1 cellular context compared by ENCODE assay signal in genomic region chr3:157136647-157137387, GRCh38.
TF ChIP-seq lines count a peak whose summit lies in the region.

No MANE protein-coding gene starts in this region.

TF ChIP-seq in H1, 55 proteins besides CTCF, POLR2A, EP300 and RAD21 (continued from another document):
- TF ChIP-seq, protein P1, sequence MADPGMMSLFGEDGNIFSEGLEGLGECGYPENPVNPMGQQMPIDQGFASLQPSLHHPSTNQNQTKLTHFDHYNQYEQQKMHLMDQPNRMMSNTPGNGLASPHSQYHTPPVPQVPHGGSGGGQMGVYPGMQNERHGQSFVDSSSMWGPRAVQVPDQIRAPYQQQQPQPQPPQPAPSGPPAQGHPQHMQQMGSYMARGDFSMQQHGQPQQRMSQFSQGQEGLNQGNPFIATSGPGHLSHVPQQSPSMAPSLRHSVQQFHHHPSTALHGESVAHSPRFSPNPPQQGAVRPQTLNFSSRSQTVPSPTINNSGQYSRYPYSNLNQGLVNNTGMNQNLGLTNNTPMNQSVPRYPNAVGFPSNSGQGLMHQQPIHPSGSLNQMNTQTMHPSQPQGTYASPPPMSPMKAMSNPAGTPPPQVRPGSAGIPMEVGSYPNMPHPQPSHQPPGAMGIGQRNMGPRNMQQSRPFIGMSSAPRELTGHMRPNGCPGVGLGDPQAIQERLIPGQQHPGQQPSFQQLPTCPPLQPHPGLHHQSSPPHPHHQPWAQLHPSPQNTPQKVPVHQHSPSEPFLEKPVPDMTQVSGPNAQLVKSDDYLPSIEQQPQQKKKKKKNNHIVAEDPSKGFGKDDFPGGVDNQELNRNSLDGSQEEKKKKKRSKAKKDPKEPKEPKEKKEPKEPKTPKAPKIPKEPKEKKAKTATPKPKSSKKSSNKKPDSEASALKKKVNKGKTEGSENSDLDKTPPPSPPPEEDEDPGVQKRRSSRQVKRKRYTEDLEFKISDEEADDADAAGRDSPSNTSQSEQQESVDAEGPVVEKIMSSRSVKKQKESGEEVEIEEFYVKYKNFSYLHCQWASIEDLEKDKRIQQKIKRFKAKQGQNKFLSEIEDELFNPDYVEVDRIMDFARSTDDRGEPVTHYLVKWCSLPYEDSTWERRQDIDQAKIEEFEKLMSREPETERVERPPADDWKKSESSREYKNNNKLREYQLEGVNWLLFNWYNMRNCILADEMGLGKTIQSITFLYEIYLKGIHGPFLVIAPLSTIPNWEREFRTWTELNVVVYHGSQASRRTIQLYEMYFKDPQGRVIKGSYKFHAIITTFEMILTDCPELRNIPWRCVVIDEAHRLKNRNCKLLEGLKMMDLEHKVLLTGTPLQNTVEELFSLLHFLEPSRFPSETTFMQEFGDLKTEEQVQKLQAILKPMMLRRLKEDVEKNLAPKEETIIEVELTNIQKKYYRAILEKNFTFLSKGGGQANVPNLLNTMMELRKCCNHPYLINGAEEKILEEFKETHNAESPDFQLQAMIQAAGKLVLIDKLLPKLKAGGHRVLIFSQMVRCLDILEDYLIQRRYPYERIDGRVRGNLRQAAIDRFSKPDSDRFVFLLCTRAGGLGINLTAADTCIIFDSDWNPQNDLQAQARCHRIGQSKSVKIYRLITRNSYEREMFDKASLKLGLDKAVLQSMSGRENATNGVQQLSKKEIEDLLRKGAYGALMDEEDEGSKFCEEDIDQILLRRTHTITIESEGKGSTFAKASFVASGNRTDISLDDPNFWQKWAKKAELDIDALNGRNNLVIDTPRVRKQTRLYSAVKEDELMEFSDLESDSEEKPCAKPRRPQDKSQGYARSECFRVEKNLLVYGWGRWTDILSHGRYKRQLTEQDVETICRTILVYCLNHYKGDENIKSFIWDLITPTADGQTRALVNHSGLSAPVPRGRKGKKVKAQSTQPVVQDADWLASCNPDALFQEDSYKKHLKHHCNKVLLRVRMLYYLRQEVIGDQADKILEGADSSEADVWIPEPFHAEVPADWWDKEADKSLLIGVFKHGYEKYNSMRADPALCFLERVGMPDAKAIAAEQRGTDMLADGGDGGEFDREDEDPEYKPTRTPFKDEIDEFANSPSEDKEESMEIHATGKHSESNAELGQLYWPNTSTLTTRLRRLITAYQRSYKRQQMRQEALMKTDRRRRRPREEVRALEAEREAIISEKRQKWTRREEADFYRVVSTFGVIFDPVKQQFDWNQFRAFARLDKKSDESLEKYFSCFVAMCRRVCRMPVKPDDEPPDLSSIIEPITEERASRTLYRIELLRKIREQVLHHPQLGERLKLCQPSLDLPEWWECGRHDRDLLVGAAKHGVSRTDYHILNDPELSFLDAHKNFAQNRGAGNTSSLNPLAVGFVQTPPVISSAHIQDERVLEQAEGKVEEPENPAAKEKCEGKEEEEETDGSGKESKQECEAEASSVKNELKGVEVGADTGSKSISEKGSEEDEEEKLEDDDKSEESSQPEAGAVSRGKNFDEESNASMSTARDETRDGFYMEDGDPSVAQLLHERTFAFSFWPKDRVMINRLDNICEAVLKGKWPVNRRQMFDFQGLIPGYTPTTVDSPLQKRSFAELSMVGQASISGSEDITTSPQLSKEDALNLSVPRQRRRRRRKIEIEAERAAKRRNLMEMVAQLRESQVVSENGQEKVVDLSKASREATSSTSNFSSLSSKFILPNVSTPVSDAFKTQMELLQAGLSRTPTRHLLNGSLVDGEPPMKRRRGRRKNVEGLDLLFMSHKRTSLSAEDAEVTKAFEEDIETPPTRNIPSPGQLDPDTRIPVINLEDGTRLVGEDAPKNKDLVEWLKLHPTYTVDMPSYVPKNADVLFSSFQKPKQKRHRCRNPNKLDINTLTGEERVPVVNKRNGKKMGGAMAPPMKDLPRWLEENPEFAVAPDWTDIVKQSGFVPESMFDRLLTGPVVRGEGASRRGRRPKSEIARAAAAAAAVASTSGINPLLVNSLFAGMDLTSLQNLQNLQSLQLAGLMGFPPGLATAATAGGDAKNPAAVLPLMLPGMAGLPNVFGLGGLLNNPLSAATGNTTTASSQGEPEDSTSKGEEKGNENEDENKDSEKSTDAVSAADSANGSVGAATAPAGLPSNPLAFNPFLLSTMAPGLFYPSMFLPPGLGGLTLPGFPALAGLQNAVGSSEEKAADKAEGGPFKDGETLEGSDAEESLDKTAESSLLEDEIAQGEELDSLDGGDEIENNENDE (IDR thresholded peaks at IDR 0.05; ENCODE audit: insufficient replicate concordance, low read length), result no peak
- TF ChIP-seq HDAC2 (IDR thresholded peaks at IDR 0.05; ENCODE audit: borderline replicate concordance in 1 of 2, low read depth in 2 of 2, low read length in 2 of 2), result no peak
